9 cellular contexts compared by ENCODE assay signal in the genomic region with DNA sequence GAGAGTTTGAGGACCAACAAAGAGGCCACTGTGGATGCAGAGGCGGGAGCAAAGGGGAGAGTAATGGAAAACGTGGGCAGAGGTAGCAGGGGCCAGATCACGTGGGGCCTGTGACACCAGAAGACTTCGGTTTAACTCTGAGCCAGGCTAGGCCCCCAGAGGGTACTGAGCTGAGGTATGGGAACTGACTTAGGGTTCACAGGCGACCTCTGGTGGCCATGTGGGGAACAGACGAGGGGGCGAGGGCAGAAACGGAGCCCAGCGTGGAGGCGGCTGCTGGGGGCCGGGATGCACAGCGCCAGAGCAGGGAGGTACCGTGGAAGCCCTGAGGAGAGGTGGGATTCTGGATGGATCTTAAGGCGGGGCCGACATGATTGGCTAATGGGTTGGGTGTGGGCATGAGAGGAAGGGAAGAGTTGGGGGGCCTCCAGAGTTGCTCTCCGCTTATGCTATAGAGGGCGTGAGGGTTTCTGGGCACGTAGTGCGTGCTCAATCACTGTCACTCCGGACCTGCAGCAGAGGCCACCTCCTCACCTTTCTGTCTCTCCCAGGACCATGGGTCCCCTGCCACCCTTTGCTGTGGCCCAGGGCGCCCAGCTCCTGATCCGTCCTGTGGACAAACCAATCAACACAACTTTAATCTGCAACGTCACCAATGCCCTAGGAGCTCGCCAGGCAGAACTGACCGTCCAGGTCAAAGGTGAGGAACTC. TPM values are rescaled to one million over a fixed set of nuclear protein-coding genes. Genes with fewer than 3 reads are reported as not detected.
A peak's percentile ranks its signal among the peaks of the same experiment; 100 is the strongest.
DNase-seq lines count a peak whose midpoint lies in the region; ATAC-seq and TF ChIP-seq lines count a peak whose summit lies in the region.
"Had no signal": no experiment of that assay in that cellular context is flagged by ENCODE, and none has a peak within 500 bp of the region (broad histone marks: within the 10 kb centered on the region; RNA-seq: fewer than 3 reads in every experiment).

No MANE protein-coding gene starts in this region.

- TF ChIP-seq CTCF in AG09319 (IDR thresholded peaks at IDR 0.05; ENCODE audit: low read depth, low read length): peak; percentile 93
- peak; percentile 73 for TF ChIP-seq CTCF in GM20000 (IDR thresholded peaks at IDR 0.05; ENCODE audit: extremely low read depth, missing control alignments)
- peak; percentile 92 for TF ChIP-seq CTCF in OCI-LY1 (IDR thresholded peaks at IDR 0.05; ENCODE audit: low read length)
- peak; percentile 78 for TF ChIP-seq CTCF in fibroblast of mammary gland (conservative IDR thresholded peaks at IDR 0.05; ENCODE audit: control insufficient read depth, insufficient read depth, low read depth, low read length)
- peak; percentile 83 for TF ChIP-seq CTCF in osteoblast (IDR thresholded peaks at IDR 0.05; ENCODE audit: extremely low read depth, low read depth, low read length)
- peak; percentile 85 to 90 (median 88) for TF ChIP-seq CTCF in tibial nerve (IDR thresholded peaks at IDR 0.05)

- H3K36me3 ChIP-seq in OCI-LY1 (ENCODE audit: insufficient read depth, low read length) (no peaks in the 10 kb centered on the region), osteoblast (ENCODE audit: insufficient read depth, low read length) (peaks cover 96% of the 10 kb centered on the region), tibial nerve (peaks cover 0 to 94% (median 8%) of the 10 kb centered on the region in 3 donors)

- H4K20me1 ChIP-seq in OCI-LY1 (ENCODE audit: insufficient read depth, low read length) (no peaks in the 10 kb centered on the region), osteoblast (ENCODE audit: insufficient read depth, low read length) (peaks cover 17% of the 10 kb centered on the region)

- no peak for ATAC-seq in HG03095 (IDR thresholded peaks at IDR 0.05; ENCODE audit: unreplicated experiment)

- H3K9me3 ChIP-seq in OCI-LY1 (ENCODE audit: low read length) (no peaks in the 10 kb centered on the region), osteoblast (ENCODE audit: low read depth, low read length) (no peaks in the 10 kb centered on the region), tibial nerve (no peaks in the 10 kb centered on the region)

- H3K4me1 ChIP-seq in OCI-LY1 (ENCODE audit: insufficient read depth, low read length, severe bottlenecking): no peaks in the 10 kb centered on the region
- H3K4me1 ChIP-seq in osteoblast (ENCODE audit: insufficient read depth, low read length): no peaks in the 10 kb centered on the region
- peaks cover 0 to 18% (median 0%) of the 10 kb centered on the region in 4 donors for H3K4me1 ChIP-seq in tibial nerve

- no peak for TF ChIP-seq EP300 in tibial nerve (IDR thresholded peaks at IDR 0.05)

- H3K27me3 ChIP-seq in OCI-LY1 (ENCODE audit: insufficient read depth, low read length) (0 out of 2 replicates have a peak, but pooled peaks cover 5% of the 10 kb centered on the region), osteoblast (ENCODE audit: insufficient read depth, low read length) (no peaks in the 10 kb centered on the region), tibial nerve (no peaks in the 10 kb centered on the region)

- H3K27ac ChIP-seq in OCI-LY1 (ENCODE audit: low read depth, low read length, poor library complexity, severe bottlenecking) (no peak overlapping the region), osteoblast (ENCODE audit: low read depth, low read length) (peak overlapping the region; percentile 56), tibial nerve (no peak overlapping the region)
- H3K27ac ChIP-seq: skin epidermis had no signal

- H3K9ac ChIP-seq in OCI-LY1 (ENCODE audit: low read length): no peak overlapping the region

- no peaks in the 10 kb centered on the region for H3K9me2 ChIP-seq in OCI-LY1 (ENCODE audit: low read depth, low read length)

- WGBS in tibial nerve, 2 donors: 40 to 41% methylated on average over 25 of the region's 25 CpGs

- H3K4me2 ChIP-seq in OCI-LY1 (ENCODE audit: low read length) (no peak overlapping the region), osteoblast (ENCODE audit: insufficient read depth, low read length) (no peak overlapping the region)

- TF ChIP-seq POLR2A in tibial nerve (IDR thresholded peaks at IDR 0.05): no peak

- no peak for DNase-seq in AG09319 (ENCODE audit: extremely low read depth, low read depth)
- DNase-seq in GM20000 (ENCODE audit: low spot score): peak; percentile 80
- DNase-seq in activated T-cell treated with anti-CD3 and anti-CD28 coated beads, Interleukin-2, amount 50 U/mL, for 1 hour: peak; percentile 71
- DNase-seq in fibroblast of mammary gland (ENCODE audit: low read depth): peak; percentile 72
- peak; percentile 97 for DNase-seq in osteoblast (ENCODE audit: insufficient read length, low spot score, missing footprints)
- DNase-seq in tibial nerve (ENCODE audit: low spot score in 2 of 2): peak; percentile 37 to 67

- H3K79me2 ChIP-seq in OCI-LY1 (ENCODE audit: insufficient read depth, low read length) (no peaks in the 10 kb centered on the region), osteoblast (ENCODE audit: insufficient read depth, low read length) (peaks cover 14% of the 10 kb centered on the region)

- H3F3A ChIP-seq in OCI-LY1 (ENCODE audit: insufficient read depth, low read length): no peaks in the 10 kb centered on the region

- H3K4me3 ChIP-seq in OCI-LY1 (ENCODE audit: low read depth, low read length, poor library complexity, severe bottlenecking) (no peak overlapping the region), fibroblast of mammary gland (ENCODE audit: control insufficient read depth, low read depth, low read length) (no peak overlapping the region), osteoblast (ENCODE audit: insufficient read depth, low read length) (no peak overlapping the region), tibial nerve (no peak overlapping the region)
- H3K4me3 ChIP-seq: skin epidermis had no signal

- H2AFZ ChIP-seq in OCI-LY1 (ENCODE audit: low read length) (no peak overlapping the region), osteoblast (ENCODE audit: low read length) (no peak overlapping the region)

RNA-seq across cellular contexts. Expression of gene PVR, which starts 13.7 kb away (rescaled TPM):
- total RNA-seq in osteoblast (50.1 and 53.6 TPM in 2 replicates), tibial nerve (10 to 100 TPM; 55.3 to 71.4 (median 69.6) TPM)

RNA-seq across cellular contexts. Expression of gene CEACAM19, which starts 13.9 kb away (rescaled TPM):
- total RNA-seq in osteoblast: 0.72 and 1.2 TPM in 2 replicates
- 10 to 100 TPM; 10.9 to 38.7 (median 15.4) TPM for total RNA-seq in tibial nerve

RNA-seq across cellular contexts. Expression of gene CEACAM16, which starts 41.6 kb away (rescaled TPM):
- under 0.01 TPM in 1 of 2 replicates, not detected in the other for total RNA-seq in osteoblast
- total RNA-seq in tibial nerve: not detected

RNA-seq across cellular contexts. Expression of gene IGSF23, which starts 44.0 kb away (rescaled TPM):
- total RNA-seq in osteoblast (not detected in 2 replicates), tibial nerve (not detected)
